ENCODE assay signal across 12 cellular contexts in genomic region chr10:3239920-3240909, GRCh38.
DNase-seq lines count a peak whose midpoint lies in the region; ATAC-seq and TF ChIP-seq lines count a peak whose summit lies in the region.
"Had no signal": no experiment of that assay in that cellular context is flagged by ENCODE, and none has a peak within 500 bp of the region (broad histone marks: within the 10 kb centered on the region; RNA-seq: fewer than 3 reads in every experiment).

No MANE protein-coding gene starts in this region.

- H3K27ac ChIP-seq in RWPE2 (ENCODE audit: poor library complexity, severe bottlenecking): no peak overlapping the region
- H3K27ac ChIP-seq in smooth muscle cell (ENCODE audit: low read depth): no peak overlapping the region
- H3K27ac ChIP-seq: colonic mucosa had no signal

- H2AFZ ChIP-seq in smooth muscle cell (ENCODE audit: low read depth): no peak overlapping the region

- H3K4me1 ChIP-seq in RWPE2 (ENCODE audit: insufficient read depth, poor library complexity, severe bottlenecking) (no peaks in the 10 kb centered on the region), smooth muscle cell (ENCODE audit: low read depth) (no peaks in the 10 kb centered on the region)

- no peak overlapping the region for H3K9ac ChIP-seq in smooth muscle cell (ENCODE audit: low read depth)

- no peaks in the 10 kb centered on the region for H3K9me3 ChIP-seq in RWPE2 (ENCODE audit: severe bottlenecking)
- H3K9me3 ChIP-seq in smooth muscle cell (replicated peaks; ENCODE audit: low read depth): no peaks in the 10 kb centered on the region
- H3K9me3 ChIP-seq: adrenal gland, colonic mucosa had no signal

- H3K4me2 ChIP-seq in smooth muscle cell: peak overlapping the region; percentile 21

- H3K27me3 ChIP-seq in H7 (ENCODE audit: control insufficient read depth, insufficient read depth, low read length) (no peaks in the 10 kb centered on the region; the same call in none of the 2 replicates), RWPE2 (ENCODE audit: insufficient read depth, poor library complexity, severe bottlenecking) (no peaks in the 10 kb centered on the region), smooth muscle cell (ENCODE audit: low read depth) (no peaks in the 10 kb centered on the region)
- H3K27me3 ChIP-seq: colonic mucosa had no signal

- 85% methylated on average over 30 of the region's 30 CpGs for WGBS in smooth muscle cell (ENCODE audit: low lambda C conversion rate)

- H3K36me3 ChIP-seq in H7 (replicated peaks; ENCODE audit: control insufficient read depth, insufficient read depth, low read length) (no peaks in the 10 kb centered on the region), RWPE2 (ENCODE audit: low read depth) (no peaks in the 10 kb centered on the region), smooth muscle cell (ENCODE audit: low read depth) (no peaks in the 10 kb centered on the region)
- H3K36me3 ChIP-seq: adrenal gland, colonic mucosa had no signal

- ATAC-seq in RWPE2 (ENCODE audit: low read depth) (no peak), left lobe of liver (peak; percentile 32), HG03045 (IDR thresholded peaks at IDR 0.05; ENCODE audit: unreplicated experiment) (no peak)

- peak; percentile 60 for DNase-seq in H7
- no peak for DNase-seq in RWPE2 (ENCODE audit: low spot score)
- no peak for DNase-seq in left lobe of liver (ENCODE audit: low spot score)
- DNase-seq in smooth muscle cell (lab: John Stamatoyannopoulos, UW; ENCODE audit: unreplicated experiment): no peak
- DNase-seq in A172 (ENCODE audit: low spot score): no peak
- no peak for DNase-seq in glomerular visceral epithelial cell (ENCODE audit: extremely low spot score)
- DNase-seq: COR-L47, NCI-H1694 treated with DMSO at 0.1 percent for 48 hours, SIG-M5 had no signal

- H3K4me3 ChIP-seq in H7 (ENCODE audit: insufficient read depth, low read depth, low read length) (no peak overlapping the region), RWPE2 (ENCODE audit: severe bottlenecking) (no peak overlapping the region), smooth muscle cell (no peak overlapping the region)
- H3K4me3 ChIP-seq: adrenal gland, colonic mucosa had no signal

- H3K79me2 ChIP-seq in smooth muscle cell (ENCODE audit: low read depth): no peaks in the 10 kb centered on the region

- peaks cover 16% of the 10 kb centered on the region for H3F3A ChIP-seq in smooth muscle cell (ENCODE audit: low read depth)

- no peaks in the 10 kb centered on the region for H4K20me1 ChIP-seq in smooth muscle cell (ENCODE audit: low read depth)

- TF ChIP-seq CTCF in RWPE2 (IDR thresholded peaks at IDR 0.05; ENCODE audit: poor library complexity, severe bottlenecking) (peak; percentile 62), smooth muscle cell (IDR thresholded peaks at IDR 0.05; ENCODE audit: borderline replicate concordance, insufficient read depth, poor library complexity, severe bottlenecking) (no peak)
